9 cellular contexts compared by ENCODE assay signal in genomic region chr6:158852312-158853071, GRCh38. TPM values are rescaled to one million over a fixed set of nuclear protein-coding genes. Genes with fewer than 3 reads are reported as not detected.
A peak's percentile ranks its signal among the peaks of the same experiment; 100 is the strongest.
DNase-seq lines count a peak whose midpoint lies in the region; ATAC-seq and TF ChIP-seq lines count a peak whose summit lies in the region.
"Had no signal": no experiment of that assay in that cellular context is flagged by ENCODE, and none has a peak within 500 bp of the region (broad histone marks: within the 10 kb centered on the region; RNA-seq: fewer than 3 reads in every experiment).

No MANE protein-coding gene starts in this region.

- H2BK120ac ChIP-seq in IMR-90 (ENCODE audit: low read depth, low read length) = peak overlapping the region; percentile 33

- POLR2A ChIA-PET in IMR-90 (lab: Charles Lee; ENCODE audit: unreplicated experiment) = no interaction called here

- peak overlapping the region; percentile 24 for H3K14ac ChIP-seq in IMR-90 (replicated peaks; ENCODE audit: low read depth, low read length)

- H3K56ac ChIP-seq in IMR-90 (ENCODE audit: extremely low read depth, insufficient read depth, low read length) = no peak overlapping the region

- H3F3A ChIP-seq in neural progenitor cell (ENCODE audit: low read depth) = peaks cover 21% of the 10 kb centered on the region

- peaks cover 32% of the 10 kb centered on the region for H3K36me3 Mint-ChIP-seq in Calu3 (ENCODE audit: insufficient read depth, unreplicated experiment)
- no peaks in the 10 kb centered on the region for H3K36me3 Mint-ChIP-seq in neural progenitor cell

- no peak for ATAC-seq in IMR-90 (ENCODE audit: low read depth)
- no peak for ATAC-seq in HG02759 (IDR thresholded peaks at IDR 0.05; ENCODE audit: unreplicated experiment)

- H3K36me3 ChIP-seq in IMR-90 (ENCODE audit: control insufficient read depth, insufficient read depth, low read length) = no peaks in the 10 kb centered on the region
- no peaks in the 10 kb centered on the region for H3K36me3 ChIP-seq in duodenal mucosa (ENCODE audit: control insufficient read depth in 1 of 2, insufficient read depth in 2 of 2, low read length in 2 of 2)
- no peaks in the 10 kb centered on the region for H3K36me3 ChIP-seq in neural progenitor cell
- H3K36me3 ChIP-seq: prostate gland had no signal

- CTCF ChIA-PET in Calu3 (lab: Charles Lee) = interaction anchor here (0.6 to 2.5 kb wide), 5 partner anchors 17 to 59 kb away, joined by 3 to 17 read pairs (median 4); no protein-coding TSS in a partner anchor
- CTCF ChIA-PET in IMR-90 (lab: Yijun Ruan, JAX) = no interaction called here

- H2AFZ ChIP-seq in IMR-90 (replicated peaks; ENCODE audit: low read length, poor library complexity) = peak overlapping the region; percentile 34
- no peak overlapping the region for H2AFZ ChIP-seq in neural progenitor cell (replicated peaks)

- dilution Hi-C loops in IMR-90 (cut with HindIII; ENCODE audit: low sequenced_read_pairs, unreplicated experiment) = no loop called here

- H4K91ac ChIP-seq in IMR-90 (ENCODE audit: insufficient read depth, low read depth, low read length) = peak overlapping the region; percentile 29; the same call in 1 of the 2 replicates

- TF ChIP-seq CTCF in Calu3 (IDR thresholded peaks at IDR 0.05; ENCODE audit: unreplicated experiment) (no peak), IMR-90 (conservative IDR thresholded peaks at IDR 0.05; ENCODE audit: low read depth, low read length) (no peak), neural progenitor cell (IDR thresholded peaks at IDR 0.05) (no peak), lower leg skin (IDR thresholded peaks at IDR 0.05) (no peak)

- H3K27ac ChIP-seq in IMR-90 (ENCODE audit: insufficient read depth, low read length) (no peak overlapping the region), duodenal mucosa (ENCODE audit: low read depth, low read length) (peak overlapping the region; percentile 67), neural progenitor cell (no peak overlapping the region)

- no peak overlapping the region for H3K27ac Mint-ChIP-seq in Calu3 (ENCODE audit: unreplicated experiment)
- no peak overlapping the region for H3K27ac Mint-ChIP-seq in neural progenitor cell

- H3K9me1 ChIP-seq in IMR-90 (ENCODE audit: insufficient read depth, low read length) = peaks cover 19% of the 10 kb centered on the region

- peak overlapping the region; percentile 50 for H2BK5ac ChIP-seq in IMR-90 (ENCODE audit: low read depth, low read length, poor library complexity, severe bottlenecking)

- no peak overlapping the region for H4K5ac ChIP-seq in IMR-90 (ENCODE audit: low read depth, low read length)

- peak overlapping the region; percentile 58; the same call in 1 of the 2 replicates for H3K23ac ChIP-seq in IMR-90 (ENCODE audit: low read depth, low read length)

- H2BK15ac ChIP-seq in IMR-90 (ENCODE audit: low read depth, low read length) = peak overlapping the region; percentile 43; the same call in 2 of the 3 replicates

- BruUV-seq in Calu3 (replicated peaks; lab: Mats Ljungman, UMichigan) = TSS peak; percentile 52
- no TSS peak for BruUV-seq in IMR-90 (replicated peaks; lab: Mats Ljungman, UMichigan)

- H2AK9ac ChIP-seq in IMR-90 (replicated peaks; ENCODE audit: low read depth, low read length, poor library complexity) = peak overlapping the region; percentile 87

- H2BK20ac ChIP-seq in IMR-90 (ENCODE audit: low read depth, low read length) = peak overlapping the region; percentile 70

- no peak overlapping the region for H3K4me3 Mint-ChIP-seq in Calu3 (ENCODE audit: low read depth, unreplicated experiment)
- H3K4me3 Mint-ChIP-seq in neural progenitor cell = no peak overlapping the region

- H3K4me3 ChIP-seq in IMR-90 (ENCODE audit: insufficient read depth, low read depth, low read length) (no peak overlapping the region), duodenal mucosa (ENCODE audit: low read depth in 1 of 2, low read length in 2 of 2) (peak overlapping the region; percentile 41 to 68), neural progenitor cell (no peak overlapping the region), lower leg skin (ENCODE audit: low read depth, poor library complexity, severe bottlenecking) (no peak overlapping the region)
- H3K4me3 ChIP-seq: prostate gland had no signal

- H3K27me3 Mint-ChIP-seq in Calu3 (ENCODE audit: unreplicated experiment) (no peaks in the 10 kb centered on the region), neural progenitor cell (ENCODE audit: insufficient read depth, low read depth) (peaks cover 7% of the 10 kb centered on the region)

- TF ChIP-seq POLR2A in IMR-90 (IDR thresholded peaks at IDR 0.05; ENCODE audit: low read depth, low read length) (no peak), lower leg skin (IDR thresholded peaks at IDR 0.05) (no peak)

- intact Hi-C loops in Calu3 (cut with micrococcal nuclease; ENCODE audit: unreplicated experiment) (loop anchor here (1.0 to 2.0 kb wide), 4 partner anchors 17 to 122 kb away; no protein-coding TSS in a partner anchor), IMR-90 (cut with micrococcal nuclease) (no loop called here), lower leg skin (cut with DNase I; ENCODE audit: low total_unique reads) (no loop called here)

- H4K8ac ChIP-seq in IMR-90 (ENCODE audit: low read depth in 2 of 2, low read length in 2 of 2) = peak overlapping the region in 1 of 2 experiments; percentile 47; a peak in 1 of 4 replicates

- no peaks in the 10 kb centered on the region for H3K79me2 ChIP-seq in neural progenitor cell (ENCODE audit: low read depth)

- H3K9ac ChIP-seq in IMR-90 (ENCODE audit: low read depth, low read length) (no peak overlapping the region), duodenal mucosa (ENCODE audit: low read depth in 1 of 2, low read length in 2 of 2) (peak overlapping the region; percentile 76 to 77), neural progenitor cell (no peak overlapping the region)

- no peaks in the 10 kb centered on the region for H3K9me3 ChIP-seq in IMR-90 (ENCODE audit: control insufficient read depth, insufficient read depth, low read length)
- H3K9me3 ChIP-seq in duodenal mucosa (ENCODE audit: control insufficient read depth in 1 of 2, low read length in 2 of 2) = no peaks in the 10 kb centered on the region
- no peaks in the 10 kb centered on the region for H3K9me3 ChIP-seq in neural progenitor cell (ENCODE audit: low read depth)
- H3K9me3 ChIP-seq: prostate gland had no signal

- H3K18ac ChIP-seq in IMR-90 (ENCODE audit: low read depth, low read length) = no peak overlapping the region; the same call in 1 of the 2 replicates

- peak overlapping the region; percentile 84 for H3K4ac ChIP-seq in IMR-90 (ENCODE audit: low read depth, low read length)

- no peak for DNase-seq in Calu3
- DNase-seq in IMR-90 = no peak
- DNase-seq in neural progenitor cell (ENCODE audit: low spot score) = no peak
- no peak for DNase-seq in lower leg skin (ENCODE audit: low spot score in 2 of 2)
- no peak for DNase-seq in activated gamma-delta T cell treated with Interleukin-2 at 50 U/mL for 16 hours
- DNase-seq in anterior cingulate cortex (lab: John Stamatoyannopoulos, UW) = no peak

- H3K79me1 ChIP-seq in IMR-90 (ENCODE audit: low read depth in 1 of 2, low read length in 2 of 2) = peaks cover 0 to 5% of the 10 kb centered on the region in 2 experiments; a peak in 1 of 4 replicates

- peaks cover 27% of the 10 kb centered on the region for H3K4me1 ChIP-seq in IMR-90 (ENCODE audit: control insufficient read depth, insufficient read depth, low read length)
- peaks cover 43 to 45% of the 10 kb centered on the region in 2 donors for H3K4me1 ChIP-seq in duodenal mucosa (ENCODE audit: control insufficient read depth in 1 of 2, insufficient read depth in 2 of 2, low read length in 2 of 2)
- peaks cover 15% of the 10 kb centered on the region for H3K4me1 ChIP-seq in neural progenitor cell

- in situ Hi-C loops in IMR-90 (cut with MboI; ENCODE audit: low sequenced_read_pairs) = no loop called here

- TF ChIP-seq RAD21 in IMR-90 (IDR thresholded peaks at IDR 0.05; ENCODE audit: low read length) = no peak

- H3K4me2 ChIP-seq in IMR-90 (ENCODE audit: low read depth, low read length) (no peak overlapping the region), neural progenitor cell (peak overlapping the region; percentile 53)

- 96% methylated on average over 5 of the region's 11 CpGs; no CpG with 5 or more reads in 1 of the 2 experiments for WGBS in IMR-90 (ENCODE audit: extremely low coverage in 2 of 2, insufficient read length in 1 of 2), 2 experiments
- WGBS in lower leg skin, 2 donors = 67 to 72% methylated on average over 11 of the region's 11 CpGs

- peak overlapping the region; percentile 88 for H2AK5ac ChIP-seq in IMR-90 (ENCODE audit: low read depth, low read length)

- H4K20me1 ChIP-seq in IMR-90 (ENCODE audit: insufficient read depth, low read length) (no peaks in the 10 kb centered on the region), neural progenitor cell (ENCODE audit: low read depth) (peaks cover 5% of the 10 kb centered on the region)

- H3K4me1 Mint-ChIP-seq in Calu3 (ENCODE audit: low read depth, unreplicated experiment) = peaks cover 36% of the 10 kb centered on the region
- H3K4me1 Mint-ChIP-seq in neural progenitor cell = peaks cover 37% of the 10 kb centered on the region

- H3K27me3 ChIP-seq in IMR-90 (ENCODE audit: control insufficient read depth, insufficient read depth, low read length) (no peaks in the 10 kb centered on the region), duodenal mucosa (ENCODE audit: control insufficient read depth in 1 of 2, insufficient read depth in 2 of 2, low read length in 2 of 2) (no peaks in the 10 kb centered on the region), neural progenitor cell (peaks cover 10% of the 10 kb centered on the region)

- no peaks in the 10 kb centered on the region for H3K9me3 Mint-ChIP-seq in Calu3 (ENCODE audit: low read depth, unreplicated experiment)
- H3K9me3 Mint-ChIP-seq in neural progenitor cell = peaks cover 4% of the 10 kb centered on the region

TF ChIP-seq in IMR-90, 13 proteins besides CTCF, POLR2A, EP300 and RAD21 (continues in another document):
- TF ChIP-seq MXI1 (IDR thresholded peaks at IDR 0.05; ENCODE audit: borderline replicate concordance, low read depth, low read length) = no peak
- TF ChIP-seq BHLHE40 (IDR thresholded peaks at IDR 0.05; ENCODE audit: low read depth, low read length) = no peak
- no peak for TF ChIP-seq NFE2L2 (IDR thresholded peaks at IDR 0.05; ENCODE audit: low read depth, low read length)
- TF ChIP-seq FOS (IDR thresholded peaks at IDR 0.05; ENCODE audit: low read depth, low read length) = no peak
- TF ChIP-seq CEBPB (IDR thresholded peaks at IDR 0.05; ENCODE audit: low read depth, low read length) = no peak

RNA-seq across cellular contexts. Expression of gene EZR, which starts 33.3 kb away (rescaled TPM):
- total RNA-seq in Calu3 (2022) (935 and 954 TPM in 2 replicates), IMR-90 (2012; rRNA removed) (145 and 179 TPM in 2 replicates), neural progenitor cell (ENCODE audit: low replicate concordance) (52.0 and 61.4 TPM in 2 replicates), lower leg skin (100 to 1,000 TPM; 200 to 235 (median 212) TPM)
- polyA plus RNA-seq in IMR-90 (2012; rRNA removed) = 83.8 and 87.6 TPM in 2 replicates
- polyA plus RNA-seq in IMR-90 (2012; cell fraction: cytosol; rRNA removed) = 48.4 and 65.5 TPM in 2 replicates
- 47.4 and 74.1 TPM in 2 replicates for polyA plus RNA-seq in IMR-90 (2012; cell fraction: nucleus; rRNA removed; ENCODE audit: low replicate concordance)

Comparison
In these comparisons a context has a peak if more than half of its experiments do, and no peak if none do; other contexts are left out.
1. H3K4me3 ChIP-seq: peak in duodenal mucosa (2 of 2); none in IMR-90 (single experiment), neural progenitor cell (single experiment) and lower leg skin (single experiment).
2. H3K9ac ChIP-seq: peak in duodenal mucosa (2 of 2); none in IMR-90 (single experiment) and neural progenitor cell (single experiment).